18 cellular contexts compared by ENCODE assay signal in genomic region chr9:629136-629535, GRCh38.
DNase-seq lines count a peak whose midpoint lies in the region; TF ChIP-seq lines count a peak whose summit lies in the region.
"Had no signal": no experiment of that assay in that cellular context is flagged by ENCODE, and none has a peak within 500 bp of the region (broad histone marks: within the 10 kb centered on the region; RNA-seq: fewer than 3 reads in every experiment).

No MANE protein-coding gene starts in this region.

- H3K27ac ChIP-seq in sigmoid colon (peak overlapping the region in 2 of 4 donors; percentile 78 to 84), mammary epithelial cell (ENCODE audit: insufficient read depth, low read depth, low read length) (no peak overlapping the region)
- H3K27ac ChIP-seq: brain microvascular endothelial cell, GM23248, neutrophil had no signal

- dilution Hi-C loops in mammary epithelial cell (cut with HindIII; ENCODE audit: low sequenced_read_pairs), result no loop called here

- TF ChIP-seq POLR2A in sigmoid colon (IDR thresholded peaks at IDR 0.05), result no peak

- in situ Hi-C loops in mammary epithelial cell (cut with MboI; ENCODE audit: low sequenced_read_pairs in 2 of 2), result no loop called here

- no TSS peak for BruUV-seq in mammary epithelial cell (replicated peaks; lab: Mats Ljungman, UMichigan)

- H3K27ac Mint-ChIP-seq in dendritic cell treated with granulocyte-macrophage colony-stimulating factor and Interleukin-4, amounts not matched to agents 40 ng/mL and 50 ng/mL, for 4 days, result peak overlapping the region; percentile 18
- H3K27ac Mint-ChIP-seq: activated CD4-positive, alpha-beta T cell treated with anti-CD3 and anti-CD28 coated beads for 36 hours; activated naive CD8-positive, alpha-beta T cell treated with anti-CD3 and anti-CD28 coated beads, Interleukin-2, amount 50 U/mL, for 24 hours had no signal

- no peaks in the 10 kb centered on the region for H3K27me3 ChIP-seq in Loucy (ENCODE audit: insufficient read depth, low read length, poor library complexity, severe bottlenecking)
- H3K27me3 ChIP-seq in sigmoid colon, result no peaks in the 10 kb centered on the region
- no peaks in the 10 kb centered on the region for H3K27me3 ChIP-seq in mammary epithelial cell (ENCODE audit: insufficient read depth, low read length)
- H3K27me3 ChIP-seq: brain microvascular endothelial cell, neutrophil had no signal

- TF ChIP-seq EP300 in sigmoid colon (IDR thresholded peaks at IDR 0.05), result peak in 1 of 4 donors; percentile 60

- CTCF ChIA-PET in mammary epithelial cell (lab: Charles Lee; ENCODE audit: low non-redundant PET), result no interaction called here

- no peaks in the 10 kb centered on the region for H3K9me2 ChIP-seq in Loucy (replicated peaks; ENCODE audit: low read depth, low read length)

- peak overlapping the region; percentile 61 for H3K9ac ChIP-seq in Loucy (ENCODE audit: low read depth, low read length, poor library complexity, severe bottlenecking)
- no peak overlapping the region for H3K9ac ChIP-seq in mammary epithelial cell (ENCODE audit: insufficient read depth, low read length)
- H3K9ac ChIP-seq: GM23248 had no signal

- no peak overlapping the region for H3K4me3 Mint-ChIP-seq in dendritic cell treated with granulocyte-macrophage colony-stimulating factor and Interleukin-4, amounts not matched to agents 40 ng/mL and 50 ng/mL, for 4 days
- H3K4me3 Mint-ChIP-seq: activated CD4-positive, alpha-beta T cell treated with anti-CD3 and anti-CD28 coated beads for 36 hours; activated naive CD8-positive, alpha-beta T cell treated with anti-CD3 and anti-CD28 coated beads, Interleukin-2, amount 50 U/mL, for 24 hours; CD4-positive, alpha-beta memory T cell had no signal

- no peaks in the 10 kb centered on the region for H3K36me3 Mint-ChIP-seq in dendritic cell treated with granulocyte-macrophage colony-stimulating factor and Interleukin-4, amounts not matched to agents 40 ng/mL and 50 ng/mL, for 4 days (ENCODE audit: low read depth)

- peaks cover 16% of the 10 kb centered on the region for H3K79me2 ChIP-seq in Loucy (ENCODE audit: insufficient read depth, low read length)
- H3K79me2 ChIP-seq in mammary epithelial cell (ENCODE audit: insufficient read depth, low read length), result peaks cover 3% of the 10 kb centered on the region

- H3K27me3 Mint-ChIP-seq in dendritic cell treated with granulocyte-macrophage colony-stimulating factor and Interleukin-4, amounts not matched to agents 40 ng/mL and 50 ng/mL, for 4 days, result peaks cover 5% of the 10 kb centered on the region
- H3K27me3 Mint-ChIP-seq: activated CD4-positive, alpha-beta T cell treated with anti-CD3 and anti-CD28 coated beads for 36 hours; activated naive CD8-positive, alpha-beta T cell treated with anti-CD3 and anti-CD28 coated beads, Interleukin-2, amount 50 U/mL, for 24 hours had no signal

- H3K4me1 ChIP-seq in Loucy (ENCODE audit: insufficient read depth, low read length, poor library complexity, severe bottlenecking) (peaks cover 83% of the 10 kb centered on the region), sigmoid colon (peaks cover 0 to 53% (median 42%) of the 10 kb centered on the region in 4 donors), mammary epithelial cell (ENCODE audit: insufficient read depth, low read length) (peaks cover 14% of the 10 kb centered on the region)

- peak; percentile 26 for DNase-seq in GM10266 (ENCODE audit: extremely low spot score)
- peak; percentile 60 for DNase-seq in sigmoid colon
- DNase-seq in foreskin fibroblast, result no peak
- DNase-seq in mammary epithelial cell, result no peak
- no peak for DNase-seq in DMS53 (lab: John Stamatoyannopoulos, UW)
- DNase-seq: activated CD4-positive, alpha-beta T cell treated with anti-CD3 and anti-CD28 coated beads for 36 hours; activated naive CD8-positive, alpha-beta T cell treated with anti-CD3 and anti-CD28 coated beads, Interleukin-2, amount 50 U/mL, for 24 hours; brain microvascular endothelial cell; CD4-positive, alpha-beta memory T cell; GM23248; KBM-7; NCI-H1092 treated with DMSO at 0.1 percent for 48 hours; NCI-H2081 treated with DMSO at 0.1 percent for 48 hours; NCI-H526 treated with DMSO at 0.1 percent for 48 hours; substantia nigra had no signal

- WGBS in sigmoid colon, 2 donors, result 41 to 53% methylated on average over 3 of the region's 3 CpGs
- 90% methylated on average over 3 of the region's 3 CpGs for WGBS in mammary epithelial cell (ENCODE audit: low coverage, missing lambda C conversion rate)

- H3K9me3 ChIP-seq in Loucy (ENCODE audit: insufficient read depth, low read depth, low read length) (peaks cover 6% of the 10 kb centered on the region), sigmoid colon (no peaks in the 10 kb centered on the region), mammary epithelial cell (replicated peaks; ENCODE audit: insufficient read depth, low read length) (no peaks in the 10 kb centered on the region)
- H3K9me3 ChIP-seq: neutrophil had no signal

- no peaks in the 10 kb centered on the region for H3K9me3 Mint-ChIP-seq in dendritic cell treated with granulocyte-macrophage colony-stimulating factor and Interleukin-4, amounts not matched to agents 40 ng/mL and 50 ng/mL, for 4 days
- H3K9me3 Mint-ChIP-seq: activated naive CD8-positive, alpha-beta T cell treated with anti-CD3 and anti-CD28 coated beads, Interleukin-2, amount 50 U/mL, for 24 hours had no signal

- no peaks in the 10 kb centered on the region for H3K36me3 ChIP-seq in Loucy (ENCODE audit: insufficient read depth, low read length)
- H3K36me3 ChIP-seq in sigmoid colon, result no peaks in the 10 kb centered on the region
- no peaks in the 10 kb centered on the region for H3K36me3 ChIP-seq in mammary epithelial cell (ENCODE audit: insufficient read depth, low read length)
- H3K36me3 ChIP-seq: brain microvascular endothelial cell, neutrophil had no signal

- peaks cover 11% of the 10 kb centered on the region for H3F3A ChIP-seq in Loucy (ENCODE audit: low read depth)

- peaks cover 14% of the 10 kb centered on the region for H3K4me1 Mint-ChIP-seq in dendritic cell treated with granulocyte-macrophage colony-stimulating factor and Interleukin-4, amounts not matched to agents 40 ng/mL and 50 ng/mL, for 4 days (ENCODE audit: low read depth)

- H4K20me1 ChIP-seq in Loucy (ENCODE audit: insufficient read depth, low read length, poor library complexity, severe bottlenecking) (no peaks in the 10 kb centered on the region), mammary epithelial cell (ENCODE audit: insufficient read depth, low read length) (no peaks in the 10 kb centered on the region)

- H3K4me3 ChIP-seq in Loucy (ENCODE audit: low read length, poor library complexity, severe bottlenecking) (peak overlapping the region; percentile 70), sigmoid colon (no peak overlapping the region), foreskin fibroblast (ENCODE audit: low read depth in 1 of 2, low read length in 2 of 2) (no peak overlapping the region), mammary epithelial cell (replicated peaks in 1 of 3; ENCODE audit: insufficient read depth in 1 of 3, low read depth in 2 of 3, low read length in 3 of 3) (no peak overlapping the region)
- H3K4me3 ChIP-seq: GM23248 had no signal

- peak overlapping the region; percentile 74 for H3K4me2 ChIP-seq in Loucy (ENCODE audit: low read depth, low read length, poor library complexity, severe bottlenecking)
- no peak overlapping the region for H3K4me2 ChIP-seq in mammary epithelial cell (ENCODE audit: insufficient read depth, low read depth, low read length)

- intact Hi-C loops in dendritic cell treated with granulocyte-macrophage colony-stimulating factor and Interleukin-4, amounts not matched to agents 40 ng/mL and 50 ng/mL, for 4 days (cut with micrococcal nuclease), result no loop called here
- intact Hi-C loops in sigmoid colon (cut with DNase I) (loop anchor here (5.0 kb wide), 1 partner anchor 58 kb away; no protein-coding TSS in a partner anchor), mammary epithelial cell (cut with micrococcal nuclease) (no loop called here)

- peak overlapping the region; percentile 48; the same call in 1 of the 2 replicates for H2AFZ ChIP-seq in Loucy (ENCODE audit: low read length)
- H2AFZ ChIP-seq in mammary epithelial cell (ENCODE audit: low read depth, low read length), result no peak overlapping the region
- H2AFZ ChIP-seq: GM23248 had no signal

- no peak for TF ChIP-seq CTCF in GM10266 (IDR thresholded peaks at IDR 0.05; ENCODE audit: control insufficient read depth, insufficient read depth, low read depth, missing control alignments)
- TF ChIP-seq CTCF in Loucy (conservative IDR thresholded peaks at IDR 0.05; ENCODE audit: low read length), result no peak
- TF ChIP-seq CTCF in sigmoid colon (IDR thresholded peaks at IDR 0.05), result no peak
- no peak for TF ChIP-seq CTCF in foreskin fibroblast (IDR thresholded peaks at IDR 0.05; ENCODE audit: low read depth, low read length)
- no peak for TF ChIP-seq CTCF in mammary epithelial cell (conservative IDR thresholded peaks at IDR 0.05 in 1 of 2, IDR thresholded peaks at IDR 0.05 in 1 of 2; ENCODE audit: extremely low read depth in 1 of 2, insufficient read depth in 1 of 2, low read depth in 1 of 2, low read length in 2 of 2)

Comparison
In these comparisons a context has a peak if more than half of its experiments do, and no peak if none do; other contexts are left out.
1. DNase-seq: peak in GM10266 (single experiment) and sigmoid colon (single experiment); none in foreskin fibroblast (0 of 2), mammary epithelial cell (single experiment) and DMS53 (single experiment).